10 cellular contexts compared by ENCODE assay signal in genomic region chr3:13219077-13219901, GRCh38.
"Had no signal": no experiment of that assay in that cellular context is flagged by ENCODE, and none has a peak within 500 bp of the region (broad histone marks: within the 10 kb centered on the region; RNA-seq: fewer than 3 reads in every experiment).

No MANE protein-coding gene starts in this region.

- H3K9me3 ChIP-seq: tibial artery, uterus had no signal

- H3K27me3 ChIP-seq: hepatocyte, uterus had no signal

- H3K36me3 ChIP-seq: tibial artery, uterus had no signal

- H3K27ac ChIP-seq: hepatocyte, tibial artery, uterus had no signal

- H3K4me3 ChIP-seq: hepatocyte, tibial artery, uterus had no signal

- ATAC-seq: activated CD8-positive, alpha-beta T cell treated with anti-CD3 and anti-CD28 coated beads for 36 hours had no signal

- DNase-seq: activated CD8-positive, alpha-beta memory T cell treated with anti-CD3 and anti-CD28 coated beads, Interleukin-2, amount 50 U/mL, for 48 hours; activated CD8-positive, alpha-beta T cell treated with anti-CD3 and anti-CD28 coated beads for 36 hours; activated naive CD4-positive, alpha-beta T cell treated with anti-CD3 and anti-CD28 coated beads for 36 hours; central memory CD4-positive, alpha-beta T cell; dermis blood vessel endothelial cell; mammary epithelial cell; T1000; tibial artery; uterus had no signal

- H3K4me1 ChIP-seq: tibial artery, uterus had no signal
